ENCODE assay signal across 22 cellular contexts in the genomic region with DNA sequence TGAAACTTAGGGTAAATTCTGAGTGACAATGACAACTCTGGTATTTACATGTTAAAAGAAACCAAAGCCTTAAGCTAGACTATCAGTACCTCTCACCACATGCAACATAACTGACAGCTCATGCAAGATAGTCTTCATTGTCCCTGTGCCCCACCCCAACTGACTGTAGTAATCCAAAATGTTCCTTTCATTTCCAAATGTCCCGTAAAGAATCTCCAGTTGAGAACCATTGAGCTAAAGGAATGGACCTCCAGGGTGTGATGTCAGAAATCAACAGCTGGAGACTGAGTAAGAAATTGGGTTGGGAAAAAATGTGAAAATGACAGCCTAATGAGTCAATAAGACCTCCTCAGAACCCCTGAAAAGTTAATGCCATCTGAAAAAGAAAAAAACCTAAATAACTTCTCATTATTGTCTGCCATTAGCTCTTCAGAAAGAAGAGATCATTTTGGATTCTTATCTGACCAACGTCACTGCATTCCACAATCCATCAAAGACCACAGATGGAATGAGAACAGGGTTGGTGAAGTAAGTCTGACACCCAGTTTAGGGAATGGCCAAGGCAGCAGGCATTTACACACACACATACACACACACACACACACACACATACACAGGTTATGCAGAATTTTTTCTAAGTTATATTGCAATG. TPM values are rescaled to one million over a fixed set of nuclear protein-coding genes. Genes with fewer than 3 reads are reported as not detected.
DNase-seq lines count a peak whose midpoint lies in the region; ATAC-seq and TF ChIP-seq lines count a peak whose summit lies in the region.
"Had no signal": no experiment of that assay in that cellular context is flagged by ENCODE, and none has a peak within 500 bp of the region (broad histone marks: within the 10 kb centered on the region; RNA-seq: fewer than 3 reads in every experiment).

No MANE protein-coding gene starts in this region.

- WGBS in mesendoderm (ENCODE audit: extremely low coverage, insufficient coverage, low lambda C conversion rate) = no CpG with 5 or more reads among the region's 2 CpGs

- no peaks in the 10 kb centered on the region for H3K4me1 ChIP-seq in mesendoderm (ENCODE audit: control insufficient read depth, low read depth, low read length)
- H3K4me1 ChIP-seq: A549, prostate gland, uterus had no signal

- H2BK15ac ChIP-seq in mesendoderm (replicated peaks; ENCODE audit: low read depth) = no peak overlapping the region

- CTCF ChIA-PET in AG04449 (lab: Yijun Ruan, JAX) = no interaction called here

- H2AK5ac ChIP-seq in mesendoderm (ENCODE audit: low read length) = no peak overlapping the region

- no peak overlapping the region for H3K4me2 ChIP-seq in mesendoderm (ENCODE audit: low read length)
- H3K4me2 ChIP-seq: A549 had no signal

- H3K56ac ChIP-seq in mesendoderm (ENCODE audit: low read length) = no peak overlapping the region

- no peaks in the 10 kb centered on the region for H3K79me2 ChIP-seq in mesendoderm (ENCODE audit: control insufficient read depth, insufficient read depth, low read length)

- H2BK5ac ChIP-seq in mesendoderm (ENCODE audit: low read length) = no peak overlapping the region

- no peak overlapping the region for H3K9ac ChIP-seq in mesendoderm (ENCODE audit: low read length)

- no peaks in the 10 kb centered on the region for H3K79me1 ChIP-seq in mesendoderm (ENCODE audit: low read length)

- no peak overlapping the region for H3K27ac ChIP-seq in mesendoderm (ENCODE audit: low read depth, low read length)
- H3K27ac ChIP-seq: A549, prostate gland, uterus had no signal

- H3K36me3 ChIP-seq in mesendoderm (ENCODE audit: control insufficient read depth, insufficient read depth, low read length) = no peaks in the 10 kb centered on the region
- H3K36me3 ChIP-seq: prostate gland, uterus had no signal

- H3K27me3 ChIP-seq in mesendoderm (ENCODE audit: insufficient read depth, low read length, poor library complexity) = no peaks in the 10 kb centered on the region
- H3K27me3 ChIP-seq: uterus had no signal

- H3K23ac ChIP-seq in mesendoderm (ENCODE audit: low read length) = no peak overlapping the region

- no peak for ATAC-seq in GM18520 (IDR thresholded peaks at IDR 0.05; ENCODE audit: unreplicated experiment)
- ATAC-seq: effector memory CD8-positive, alpha-beta T cell; T-cell had no signal

- DNase-seq in AG04449 (ENCODE audit: low read depth, low spot score) = peak; percentile 24
- peak; percentile 83 for DNase-seq in HS-27A (ENCODE audit: low read depth)
- DNase-seq in cardiac fibroblast (ENCODE audit: low read depth in 2 of 2) = peak; percentile 25 to 51
- DNase-seq in mesendoderm = peak; percentile 52
- no peak for DNase-seq in Kasumi-1 (lab: John Stamatoyannopoulos, UW)
- DNase-seq in NCI-H1694 (lab: John Stamatoyannopoulos, UW) = no peak
- no peak for DNase-seq in activated CD4-positive, CD25-positive, alpha-beta regulatory T cell treated with anti-CD3 and anti-CD28 coated beads, Interleukin-2, amount 50 U/mL, for 72 hours
- DNase-seq: activated CD4-positive, alpha-beta T cell treated with anti-CD3 and anti-CD28 coated beads, Interleukin-2, amount 50 U/mL, for 1 hour; CD4-positive, CD25-positive, alpha-beta regulatory T cell; DMS79 treated with DMSO at 0.1 percent for 48 hours; effector memory CD8-positive, alpha-beta T cell; hypothalamus; Karpas-422; kidney; NCI-H526 treated with DMSO at 0.1 percent for 48 hours; nephron progenitor cell; Right ventricle myocardium superior; T-cell; uterus had no signal

- H3K4me3 ChIP-seq in AG04449 (ENCODE audit: low read depth, low read length) (no peak overlapping the region), cardiac fibroblast (replicated peaks in 1 of 2; ENCODE audit: low read depth in 2 of 2, low read length in 2 of 2) (no peak overlapping the region), mesendoderm (ENCODE audit: low read length) (no peak overlapping the region)
- H3K4me3 ChIP-seq: A549, prostate gland, uterus had no signal

- no peak overlapping the region for H2BK120ac ChIP-seq in mesendoderm (ENCODE audit: low read depth, low read length)

- H4K8ac ChIP-seq in mesendoderm (ENCODE audit: low read depth, low read length) = no peak overlapping the region

- no peak for TF ChIP-seq CTCF in AG04449 (IDR thresholded peaks at IDR 0.05; ENCODE audit: insufficient read depth, low read length, missing control alignments)
- TF ChIP-seq CTCF in cardiac fibroblast (IDR thresholded peaks at IDR 0.05; ENCODE audit: low read depth, low read length) = no peak

- no peak overlapping the region for H4K5ac ChIP-seq in mesendoderm (ENCODE audit: low read length)

- no peak overlapping the region for H3K4ac ChIP-seq in mesendoderm (ENCODE audit: low read depth, low read length)

- POLR2A ChIA-PET in AG04449 (lab: Yijun Ruan, JAX) = interaction anchor here (0.8 kb wide), 1 partner anchor 51 kb away, joined by 3 read pairs; no protein-coding TSS in a partner anchor

- no peak overlapping the region for H3K18ac ChIP-seq in mesendoderm (ENCODE audit: low read length)

RNA-seq across cellular contexts. Expression of a gene that starts 51.7 kb away (rescaled TPM):
- 6.6 TPM for polyA plus RNA-seq in mesendoderm (2013, experiment 1 of 2)
- polyA plus RNA-seq in mesendoderm (2013, experiment 2 of 2) = 6.7 TPM

Comparison
In these comparisons a context has a peak if more than half of its experiments do, and no peak if none do; other contexts are left out.
1. DNase-seq: peak in AG04449 (single experiment), HS-27A (single experiment), cardiac fibroblast (2 of 2) and mesendoderm (single experiment); none in Kasumi-1 (0 of 2), NCI-H1694 (single experiment) and activated CD4-positive, CD25-positive, alpha-beta regulatory T cell treated with anti-CD3 and anti-CD28 coated beads, Interleukin-2, amount 50 U/mL, for 72 hours (single experiment).